Comparison of ENCODE assay signal across 4 cellular contexts in genomic region chr22:37394341-37394740, GRCh38.
TF ChIP-seq lines count a peak whose summit lies in the region.

No MANE protein-coding gene starts in this region.

TF ChIP-seq in GM23338, 12 proteins besides CTCF, POLR2A, EP300 and RAD21 (continues in another document):
- TF ChIP-seq EZH2 (IDR thresholded peaks at IDR 0.05; ENCODE audit: low read depth, unreplicated experiment) = no peak
- no peak for TF ChIP-seq CREB1 (CRISPR knock-in tag; IDR thresholded peaks at IDR 0.05; ENCODE audit: low read depth)
- no peak for TF ChIP-seq JUNB (IDR thresholded peaks at IDR 0.05; ENCODE audit: unreplicated experiment)
- TF ChIP-seq POLR2AphosphoS5 (IDR thresholded peaks at IDR 0.05; ENCODE audit: low read depth) = no peak
- TF ChIP-seq, protein P1, sequence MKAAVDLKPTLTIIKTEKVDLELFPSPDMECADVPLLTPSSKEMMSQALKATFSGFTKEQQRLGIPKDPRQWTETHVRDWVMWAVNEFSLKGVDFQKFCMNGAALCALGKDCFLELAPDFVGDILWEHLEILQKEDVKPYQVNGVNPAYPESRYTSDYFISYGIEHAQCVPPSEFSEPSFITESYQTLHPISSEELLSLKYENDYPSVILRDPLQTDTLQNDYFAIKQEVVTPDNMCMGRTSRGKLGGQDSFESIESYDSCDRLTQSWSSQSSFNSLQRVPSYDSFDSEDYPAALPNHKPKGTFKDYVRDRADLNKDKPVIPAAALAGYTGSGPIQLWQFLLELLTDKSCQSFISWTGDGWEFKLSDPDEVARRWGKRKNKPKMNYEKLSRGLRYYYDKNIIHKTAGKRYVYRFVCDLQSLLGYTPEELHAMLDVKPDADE (IDR thresholded peaks at IDR 0.05) = no peak
- no peak for TF ChIP-seq ZNF114 (CRISPR knock-in tag; IDR thresholded peaks at IDR 0.05)
- no peak for TF ChIP-seq NANOG (IDR thresholded peaks at IDR 0.05; ENCODE audit: borderline replicate concordance)
- TF ChIP-seq REST (IDR thresholded peaks at IDR 0.05; ENCODE audit: unreplicated experiment) = no peak

TF ChIP-seq in WTC11, 78 proteins besides CTCF, POLR2A, EP300 and RAD21 (continues in another document):
- no peak for TF ChIP-seq NFE2L1 (CRISPR knock-in tag; IDR thresholded peaks at IDR 0.05)
- no peak for TF ChIP-seq NFATC4 (CRISPR knock-in tag; IDR thresholded peaks at IDR 0.05)
- TF ChIP-seq ELF4 (CRISPR knock-in tag; IDR thresholded peaks at IDR 0.05; ENCODE audit: low read depth) = no peak
- TF ChIP-seq ZNF138 (CRISPR knock-in tag; conservative IDR thresholded peaks at IDR 0.05) = no peak
- no peak for TF ChIP-seq SP1 (CRISPR knock-in tag; conservative IDR thresholded peaks at IDR 0.05)
- no peak for TF ChIP-seq ZMAT4 (CRISPR knock-in tag; IDR thresholded peaks at IDR 0.05)
- TF ChIP-seq, protein P2, sequence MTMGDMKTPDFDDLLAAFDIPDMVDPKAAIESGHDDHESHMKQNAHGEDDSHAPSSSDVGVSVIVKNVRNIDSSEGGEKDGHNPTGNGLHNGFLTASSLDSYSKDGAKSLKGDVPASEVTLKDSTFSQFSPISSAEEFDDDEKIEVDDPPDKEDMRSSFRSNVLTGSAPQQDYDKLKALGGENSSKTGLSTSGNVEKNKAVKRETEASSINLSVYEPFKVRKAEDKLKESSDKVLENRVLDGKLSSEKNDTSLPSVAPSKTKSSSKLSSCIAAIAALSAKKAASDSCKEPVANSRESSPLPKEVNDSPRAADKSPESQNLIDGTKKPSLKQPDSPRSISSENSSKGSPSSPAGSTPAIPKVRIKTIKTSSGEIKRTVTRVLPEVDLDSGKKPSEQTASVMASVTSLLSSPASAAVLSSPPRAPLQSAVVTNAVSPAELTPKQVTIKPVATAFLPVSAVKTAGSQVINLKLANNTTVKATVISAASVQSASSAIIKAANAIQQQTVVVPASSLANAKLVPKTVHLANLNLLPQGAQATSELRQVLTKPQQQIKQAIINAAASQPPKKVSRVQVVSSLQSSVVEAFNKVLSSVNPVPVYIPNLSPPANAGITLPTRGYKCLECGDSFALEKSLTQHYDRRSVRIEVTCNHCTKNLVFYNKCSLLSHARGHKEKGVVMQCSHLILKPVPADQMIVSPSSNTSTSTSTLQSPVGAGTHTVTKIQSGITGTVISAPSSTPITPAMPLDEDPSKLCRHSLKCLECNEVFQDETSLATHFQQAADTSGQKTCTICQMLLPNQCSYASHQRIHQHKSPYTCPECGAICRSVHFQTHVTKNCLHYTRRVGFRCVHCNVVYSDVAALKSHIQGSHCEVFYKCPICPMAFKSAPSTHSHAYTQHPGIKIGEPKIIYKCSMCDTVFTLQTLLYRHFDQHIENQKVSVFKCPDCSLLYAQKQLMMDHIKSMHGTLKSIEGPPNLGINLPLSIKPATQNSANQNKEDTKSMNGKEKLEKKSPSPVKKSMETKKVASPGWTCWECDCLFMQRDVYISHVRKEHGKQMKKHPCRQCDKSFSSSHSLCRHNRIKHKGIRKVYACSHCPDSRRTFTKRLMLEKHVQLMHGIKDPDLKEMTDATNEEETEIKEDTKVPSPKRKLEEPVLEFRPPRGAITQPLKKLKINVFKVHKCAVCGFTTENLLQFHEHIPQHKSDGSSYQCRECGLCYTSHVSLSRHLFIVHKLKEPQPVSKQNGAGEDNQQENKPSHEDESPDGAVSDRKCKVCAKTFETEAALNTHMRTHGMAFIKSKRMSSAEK (CRISPR knock-in tag; IDR thresholded peaks at IDR 0.05; ENCODE audit: borderline replicate concordance) = no peak

TF ChIP-seq in H1, 55 proteins besides CTCF, POLR2A, EP300 and RAD21:
- TF ChIP-seq USF2 (IDR thresholded peaks at IDR 0.05; ENCODE audit: low read length) = no peak
- no peak for TF ChIP-seq SAP30 (IDR thresholded peaks at IDR 0.05; ENCODE audit: insufficient read depth, insufficient replicate concordance, low read length)
- TF ChIP-seq CTBP2 (IDR thresholded peaks at IDR 0.05; ENCODE audit: borderline replicate concordance, insufficient read depth, insufficient read length, low read length) = no peak
- no peak for TF ChIP-seq GABPA (IDR thresholded peaks at IDR 0.05; ENCODE audit: borderline replicate concordance, insufficient read depth, low read length)
- TF ChIP-seq EZH2 (IDR thresholded peaks at IDR 0.05; ENCODE audit: low read depth, low read length, severe bottlenecking) = no peak
- TF ChIP-seq SP2 (IDR thresholded peaks at IDR 0.05; ENCODE audit: low read length) = no peak
- no peak for TF ChIP-seq EGR1 (IDR thresholded peaks at IDR 0.05; ENCODE audit: borderline replicate concordance, low read depth, low read length)
- TF ChIP-seq RFX5 (IDR thresholded peaks at IDR 0.05; ENCODE audit: borderline replicate concordance, low read depth, low read length) = no peak
- no peak for TF ChIP-seq KDM1A (IDR thresholded peaks at IDR 0.05; ENCODE audit: borderline replicate concordance, low read length)
- TF ChIP-seq TCF12 (IDR thresholded peaks at IDR 0.05; ENCODE audit: low read depth, low read length) = no peak
- no peak for TF ChIP-seq CHD1 (IDR thresholded peaks at IDR 0.05; ENCODE audit: low read depth, low read length)
- TF ChIP-seq HDAC6 (IDR thresholded peaks at IDR 0.05; ENCODE audit: low read depth, low read length) = no peak
- no peak for TF ChIP-seq CBX5 (IDR thresholded peaks at IDR 0.05; ENCODE audit: low read depth, low read length)
- TF ChIP-seq TEAD4 (IDR thresholded peaks at IDR 0.05; ENCODE audit: low read depth, low read length) = no peak
- no peak for TF ChIP-seq CREB1 (IDR thresholded peaks at IDR 0.05)
- TF ChIP-seq, protein P3, sequence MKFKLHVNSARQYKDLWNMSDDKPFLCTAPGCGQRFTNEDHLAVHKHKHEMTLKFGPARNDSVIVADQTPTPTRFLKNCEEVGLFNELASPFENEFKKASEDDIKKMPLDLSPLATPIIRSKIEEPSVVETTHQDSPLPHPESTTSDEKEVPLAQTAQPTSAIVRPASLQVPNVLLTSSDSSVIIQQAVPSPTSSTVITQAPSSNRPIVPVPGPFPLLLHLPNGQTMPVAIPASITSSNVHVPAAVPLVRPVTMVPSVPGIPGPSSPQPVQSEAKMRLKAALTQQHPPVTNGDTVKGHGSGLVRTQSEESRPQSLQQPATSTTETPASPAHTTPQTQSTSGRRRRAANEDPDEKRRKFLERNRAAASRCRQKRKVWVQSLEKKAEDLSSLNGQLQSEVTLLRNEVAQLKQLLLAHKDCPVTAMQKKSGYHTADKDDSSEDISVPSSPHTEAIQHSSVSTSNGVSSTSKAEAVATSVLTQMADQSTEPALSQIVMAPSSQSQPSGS (IDR thresholded peaks at IDR 0.05; ENCODE audit: low read length) = no peak
- no peak for TF ChIP-seq KDM4A (IDR thresholded peaks at IDR 0.05; ENCODE audit: low read depth, low read length, severe bottlenecking)
- no peak for TF ChIP-seq TAF7 (optimal IDR thresholded peaks at IDR 0.05; ENCODE audit: borderline replicate concordance, low read depth, low read length)

TF ChIP-seq in SK-N-SH treated with all-trans-retinoic acid at 6 μM for 48 hours, 23 proteins besides CTCF, POLR2A, EP300 and RAD21:
- no peak for TF ChIP-seq ISL1 (CRISPR knock-in tag; IDR thresholded peaks at IDR 0.05)
- TF ChIP-seq, protein P4, sequence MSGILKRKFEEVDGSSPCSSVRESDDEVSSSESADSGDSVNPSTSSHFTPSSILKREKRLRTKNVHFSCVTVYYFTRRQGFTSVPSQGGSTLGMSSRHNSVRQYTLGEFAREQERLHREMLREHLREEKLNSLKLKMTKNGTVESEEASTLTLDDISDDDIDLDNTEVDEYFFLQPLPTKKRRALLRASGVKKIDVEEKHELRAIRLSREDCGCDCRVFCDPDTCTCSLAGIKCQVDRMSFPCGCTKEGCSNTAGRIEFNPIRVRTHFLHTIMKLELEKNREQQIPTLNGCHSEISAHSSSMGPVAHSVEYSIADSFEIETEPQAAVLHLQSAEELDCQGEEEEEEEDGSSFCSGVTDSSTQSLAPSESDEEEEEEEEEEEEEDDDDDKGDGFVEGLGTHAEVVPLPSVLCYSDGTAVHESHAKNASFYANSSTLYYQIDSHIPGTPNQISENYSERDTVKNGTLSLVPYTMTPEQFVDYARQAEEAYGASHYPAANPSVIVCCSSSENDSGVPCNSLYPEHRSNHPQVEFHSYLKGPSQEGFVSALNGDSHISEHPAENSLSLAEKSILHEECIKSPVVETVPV (CRISPR knock-in tag; IDR thresholded peaks at IDR 0.05) = no peak
- no peak for TF ChIP-seq ZFP3 (CRISPR knock-in tag; IDR thresholded peaks at IDR 0.05)
- TF ChIP-seq ZFP30 (CRISPR knock-in tag; IDR thresholded peaks at IDR 0.05) = no peak
- TF ChIP-seq, protein P5, sequence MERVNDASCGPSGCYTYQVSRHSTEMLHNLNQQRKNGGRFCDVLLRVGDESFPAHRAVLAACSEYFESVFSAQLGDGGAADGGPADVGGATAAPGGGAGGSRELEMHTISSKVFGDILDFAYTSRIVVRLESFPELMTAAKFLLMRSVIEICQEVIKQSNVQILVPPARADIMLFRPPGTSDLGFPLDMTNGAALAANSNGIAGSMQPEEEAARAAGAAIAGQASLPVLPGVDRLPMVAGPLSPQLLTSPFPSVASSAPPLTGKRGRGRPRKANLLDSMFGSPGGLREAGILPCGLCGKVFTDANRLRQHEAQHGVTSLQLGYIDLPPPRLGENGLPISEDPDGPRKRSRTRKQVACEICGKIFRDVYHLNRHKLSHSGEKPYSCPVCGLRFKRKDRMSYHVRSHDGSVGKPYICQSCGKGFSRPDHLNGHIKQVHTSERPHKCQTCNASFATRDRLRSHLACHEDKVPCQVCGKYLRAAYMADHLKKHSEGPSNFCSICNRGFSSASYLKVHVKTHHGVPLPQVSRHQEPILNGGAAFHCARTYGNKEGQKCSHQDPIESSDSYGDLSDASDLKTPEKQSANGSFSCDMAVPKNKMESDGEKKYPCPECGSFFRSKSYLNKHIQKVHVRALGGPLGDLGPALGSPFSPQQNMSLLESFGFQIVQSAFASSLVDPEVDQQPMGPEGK (CRISPR knock-in tag; IDR thresholded peaks at IDR 0.05; ENCODE audit: borderline replicate concordance) = no peak
- TF ChIP-seq OSR1 (CRISPR knock-in tag; IDR thresholded peaks at IDR 0.05) = no peak
- TF ChIP-seq ZNF8 (CRISPR knock-in tag; IDR thresholded peaks at IDR 0.05) = no peak
- TF ChIP-seq ARNTL (CRISPR knock-in tag; IDR thresholded peaks at IDR 0.05; ENCODE audit: borderline replicate concordance, low read depth) = no peak
- TF ChIP-seq SNAI2 (CRISPR knock-in tag; IDR thresholded peaks at IDR 0.05) = no peak
- TF ChIP-seq CSDC2 (CRISPR knock-in tag; IDR thresholded peaks at IDR 0.05) = no peak
- no peak for TF ChIP-seq ZC3H10 (CRISPR knock-in tag; IDR thresholded peaks at IDR 0.05)
- no peak for TF ChIP-seq ZNF565 (CRISPR knock-in tag; conservative IDR thresholded peaks at IDR 0.05; ENCODE audit: low read depth)
- no peak for TF ChIP-seq PPARA (CRISPR knock-in tag; IDR thresholded peaks at IDR 0.05; ENCODE audit: borderline replicate concordance)
- TF ChIP-seq GLIS3 (CRISPR knock-in tag; IDR thresholded peaks at IDR 0.05) = no peak
- no peak for TF ChIP-seq RARB (CRISPR knock-in tag; IDR thresholded peaks at IDR 0.05)
